Comparison of ENCODE assay signal across 8 cellular contexts in genomic region chr1:37596182-37596667, GRCh38. TPM values are rescaled to one million over a fixed set of nuclear protein-coding genes. Genes with fewer than 3 reads are reported as not detected.
A peak's percentile ranks its signal among the peaks of the same experiment; 100 is the strongest.
DNase-seq lines count a peak whose midpoint lies in the region; ATAC-seq and TF ChIP-seq lines count a peak whose summit lies in the region.

No MANE protein-coding gene starts in this region.

- H4K12ac ChIP-seq in trophoblast cell (ENCODE audit: low read depth, low read length), result no peak overlapping the region

- no peaks in the 10 kb centered on the region for H3K27me3 ChIP-seq in RWPE2 (ENCODE audit: insufficient read depth, poor library complexity, severe bottlenecking)
- no peaks in the 10 kb centered on the region for H3K27me3 ChIP-seq in fibroblast of lung (ENCODE audit: control insufficient read depth, insufficient read depth, low read length)
- no peaks in the 10 kb centered on the region for H3K27me3 ChIP-seq in trophoblast cell (ENCODE audit: insufficient read depth, low read length)

- peaks cover 39% of the 10 kb centered on the region for H3K79me2 ChIP-seq in fibroblast of lung (ENCODE audit: control insufficient read depth, insufficient read depth, low read length)
- peaks cover 8% of the 10 kb centered on the region for H3K79me2 ChIP-seq in trophoblast cell (ENCODE audit: control insufficient read depth, insufficient read depth, low read length, poor library complexity)

- H3K14ac ChIP-seq in trophoblast cell (ENCODE audit: low read length), result no peak overlapping the region

- TF ChIP-seq CTCF in GM12865 (IDR thresholded peaks at IDR 0.05; ENCODE audit: insufficient read depth, low read depth, low read length, missing control alignments) (no peak), RWPE2 (IDR thresholded peaks at IDR 0.05; ENCODE audit: poor library complexity, severe bottlenecking) (no peak), fibroblast of lung (conservative IDR thresholded peaks at IDR 0.05 in 1 of 2, IDR thresholded peaks at IDR 0.05 in 1 of 2; ENCODE audit: low read depth in 1 of 2, low read length in 2 of 2) (no peak)

- no peak overlapping the region for H2BK12ac ChIP-seq in trophoblast cell (ENCODE audit: low read length)

- H3K4ac ChIP-seq in trophoblast cell (ENCODE audit: low read depth, low read length), result no peak overlapping the region

- peaks cover 5% of the 10 kb centered on the region for H3K79me1 ChIP-seq in trophoblast cell (ENCODE audit: low read length)

- H3K4me1 ChIP-seq in RWPE2 (ENCODE audit: insufficient read depth, poor library complexity, severe bottlenecking), result peaks cover 11% of the 10 kb centered on the region
- peaks cover 2% of the 10 kb centered on the region for H3K4me1 ChIP-seq in fibroblast of lung (ENCODE audit: control insufficient read depth, extremely low read depth, insufficient read depth, low read length)
- H3K4me1 ChIP-seq in trophoblast cell (ENCODE audit: control insufficient read depth in 1 of 2, insufficient read depth in 2 of 2, low read length in 2 of 2), result peaks cover 3 to 4% of the 10 kb centered on the region in 2 experiments

- H3K4me2 ChIP-seq in fibroblast of lung (ENCODE audit: extremely low read depth, insufficient read depth, low read length) (peak overlapping the region; percentile 96), trophoblast cell (ENCODE audit: low read length) (peak overlapping the region; percentile 96)

- H2BK5ac ChIP-seq in trophoblast cell (ENCODE audit: low read depth, low read length, poor library complexity), result no peak overlapping the region

- no peaks in the 10 kb centered on the region for H3K9me3 ChIP-seq in RWPE2 (ENCODE audit: severe bottlenecking)
- no peaks in the 10 kb centered on the region for H3K9me3 ChIP-seq in fibroblast of lung (ENCODE audit: control insufficient read depth, insufficient read depth, low read depth, low read length)
- H3K9me3 ChIP-seq in trophoblast cell (ENCODE audit: insufficient read depth, low read depth, low read length), result no peaks in the 10 kb centered on the region

- no peak overlapping the region for H3K23ac ChIP-seq in trophoblast cell (ENCODE audit: low read length)

- H3K4me3 ChIP-seq in GM12865 (ENCODE audit: low read depth, low read length), result peak overlapping the region; percentile 49
- peak overlapping the region; percentile 71 for H3K4me3 ChIP-seq in RWPE2 (ENCODE audit: severe bottlenecking)
- peak overlapping the region; percentile 66 to 100 (median 94) for H3K4me3 ChIP-seq in fibroblast of lung (replicated peaks in 1 of 4; ENCODE audit: control extremely low read depth in 1 of 4, insufficient read depth in 1 of 4, low read depth in 3 of 4, low read length in 4 of 4)
- peak overlapping the region; percentile 18 for H3K4me3 ChIP-seq in trophoblast cell (ENCODE audit: low read depth, low read length)

- peak; percentile 11 for ATAC-seq in RWPE2 (ENCODE audit: low read depth)

- H3K27ac ChIP-seq in RWPE2 (ENCODE audit: poor library complexity, severe bottlenecking) (no peak overlapping the region), fibroblast of lung (ENCODE audit: insufficient read depth, low read length) (peak overlapping the region; percentile 99), trophoblast cell (ENCODE audit: low read depth, low read length) (no peak overlapping the region)

- H3K9ac ChIP-seq in fibroblast of lung (ENCODE audit: insufficient read depth, low read length) (peak overlapping the region; percentile 96), trophoblast cell (ENCODE audit: low read length) (no peak overlapping the region)

- H4K91ac ChIP-seq in trophoblast cell (ENCODE audit: low read depth, low read length), result no peak overlapping the region

- H3K18ac ChIP-seq in trophoblast cell (ENCODE audit: low read length), result no peak overlapping the region

- no peaks in the 10 kb centered on the region for H4K20me1 ChIP-seq in fibroblast of lung (ENCODE audit: control insufficient read depth, extremely low read depth, insufficient read depth, low read length)

- no peak overlapping the region for H2AK5ac ChIP-seq in trophoblast cell (ENCODE audit: low read length)

- H3K36me3 ChIP-seq in RWPE2 (ENCODE audit: low read depth) (peaks cover 32% of the 10 kb centered on the region), fibroblast of lung (ENCODE audit: control insufficient read depth, insufficient read depth, low read length) (peaks cover 6% of the 10 kb centered on the region), trophoblast cell (ENCODE audit: control insufficient read depth in 1 of 2, insufficient read depth in 2 of 2, low read length in 2 of 2) (peaks cover 3 to 14% of the 10 kb centered on the region in 2 experiments)

- no peak overlapping the region for H2BK120ac ChIP-seq in trophoblast cell (ENCODE audit: insufficient read depth, low read length, poor library complexity)

- peak overlapping the region; percentile 93 for H2AFZ ChIP-seq in fibroblast of lung (ENCODE audit: low read length)
- H2AFZ ChIP-seq in trophoblast cell (ENCODE audit: insufficient read depth, low read length, poor library complexity), result peak overlapping the region; percentile 52

- DNase-seq in GM12865 (ENCODE audit: low read depth) (no peak), RWPE2 (ENCODE audit: low spot score) (no peak), fibroblast of lung (ENCODE audit: low read depth in 2 of 2) (peak in 1 of 2 donors; percentile 13), trophoblast cell (peak; percentile 5 to 68), superior temporal gyrus (ENCODE audit: extremely low spot score) (no peak), AML-193 (lab: John Stamatoyannopoulos, UW) (no peak)
- DNase-seq in stimulated activated naive CD4-positive, alpha-beta T cell (lab: John Stamatoyannopoulos, UW), result no peak
- no peak for DNase-seq in stimulated activated CD4-positive, alpha-beta T cell treated with anti-CD3 and anti-CD28 coated beads, Interleukin-4, amount 100 ng/mL, for 4 hours

- H4K8ac ChIP-seq in trophoblast cell (ENCODE audit: low read depth, low read length), result no peak overlapping the region

- no CpG with 5 or more reads among the region's 3 CpGs for WGBS in trophoblast cell (ENCODE audit: extremely low coverage, insufficient coverage, insufficient read length)

RNA-seq across cellular contexts. Expression of gene GNL2, which starts 0.5 kb away (rescaled TPM):
- 56.0 and 73.3 TPM in 2 replicates for total RNA-seq in fibroblast of lung
- polyA plus RNA-seq in fibroblast of lung, result 50.0 and 58.7 TPM in 2 replicates
- 79.3 and 101 TPM in 2 replicates for polyA plus RNA-seq in fibroblast of lung (2012)
- 11.9 and 22.6 TPM in 2 replicates for polyA minus RNA-seq in fibroblast of lung (ENCODE audit: low replicate concordance)
- polyA plus RNA-seq in trophoblast cell (2013), result 163 TPM in 2 replicates

RNA-seq across cellular contexts. Expression of gene RSPO1, which starts 38.5 kb away (rescaled TPM):
- total RNA-seq in fibroblast of lung, result 0.26 and 0.50 TPM in 2 replicates
- 0.08 and 0.15 TPM in 2 replicates for polyA plus RNA-seq in fibroblast of lung
- 0.05 and 0.14 TPM in 2 replicates for polyA plus RNA-seq in fibroblast of lung (2012)
- not detected in 2 replicates for polyA minus RNA-seq in fibroblast of lung (ENCODE audit: low replicate concordance)
- polyA plus RNA-seq in trophoblast cell (2013), result 0.01 and 0.03 TPM in 2 replicates

RNA-seq across cellular contexts. Expression of gene DNALI1, which starts 39.5 kb away (rescaled TPM):
- total RNA-seq in fibroblast of lung, result 3.6 and 5.0 TPM in 2 replicates
- polyA plus RNA-seq in fibroblast of lung, result 8.3 and 13.4 TPM in 2 replicates
- 20.5 and 23.2 TPM in 2 replicates for polyA plus RNA-seq in fibroblast of lung (2012)
- 5.5 and 18.9 TPM in 2 replicates for polyA minus RNA-seq in fibroblast of lung (ENCODE audit: low replicate concordance)
- 4.9 and 5.3 TPM in 2 replicates for polyA plus RNA-seq in trophoblast cell (2013)

RNA-seq across cellular contexts. Expression of gene SNIP1, which starts 42.1 kb away (rescaled TPM):
- 10.9 and 11.3 TPM in 2 replicates for total RNA-seq in fibroblast of lung
- polyA plus RNA-seq in fibroblast of lung, result 8.0 and 8.2 TPM in 2 replicates
- polyA plus RNA-seq in fibroblast of lung (2012), result 7.1 and 9.5 TPM in 2 replicates
- 3.5 and 4.5 TPM in 2 replicates for polyA minus RNA-seq in fibroblast of lung (ENCODE audit: low replicate concordance)
- 7.2 and 7.8 TPM in 2 replicates for polyA plus RNA-seq in trophoblast cell (2013)

Comparison
In these comparisons a context has a peak if more than half of its experiments do, and no peak if none do; other contexts are left out.
1. DNase-seq: peak in trophoblast cell (2 of 2); none in GM12865 (single experiment), RWPE2 (single experiment), stimulated activated naive CD4-positive, alpha-beta T cell (0 of 6), stimulated activated CD4-positive, alpha-beta T cell treated with anti-CD3 and anti-CD28 coated beads, Interleukin-4, amount 100 ng/mL, for 4 hours (0 of 2), superior temporal gyrus (single experiment) and AML-193 (0 of 2).
2. H3K4me3 ChIP-seq: peak in every context shown above with its lines; median percentile 94 in fibroblast of lung; 71 in RWPE2; 49 in GM12865; 18 in trophoblast cell.